In genomic region chr7:33393770-33394169, GRCh38 we compare ENCODE assay signal across 24 cellular contexts.
"Had no signal": no experiment of that assay in that cellular context is flagged by ENCODE, and none has a peak within 500 bp of the region (broad histone marks: within the 10 kb centered on the region; RNA-seq: fewer than 3 reads in every experiment).

No MANE protein-coding gene starts in this region.

- H3K9me3 Mint-ChIP-seq: effector memory CD8-positive, alpha-beta T cell had no signal

- ATAC-seq: effector memory CD8-positive, alpha-beta T cell; esophagus mucosa; gastrocnemius medialis; heart right ventricle; left cardiac atrium; left lung; left ventricle myocardium superior; lower lobe of right lung; mucosa of descending colon; naive thymus-derived CD8-positive, alpha-beta T cell had no signal

- H3K4me3 Mint-ChIP-seq: dendritic cell treated with granulocyte-macrophage colony-stimulating factor and Interleukin-4, amounts not matched to agents 40 ng/mL and 50 ng/mL, for 4 days; effector memory CD8-positive, alpha-beta T cell; endodermal cell; mesothelial cell of epicardium; naive B cell; naive thymus-derived CD8-positive, alpha-beta T cell had no signal

- H3K27ac Mint-ChIP-seq: dendritic cell treated with granulocyte-macrophage colony-stimulating factor and Interleukin-4, amounts not matched to agents 40 ng/mL and 50 ng/mL, for 4 days; effector memory CD8-positive, alpha-beta T cell; endodermal cell; mesothelial cell of epicardium; naive thymus-derived CD8-positive, alpha-beta T cell had no signal

- H3K4me3 ChIP-seq: esophagus squamous epithelium, gastrocnemius medialis, heart right ventricle, left lung, lower lobe of right lung, mucosa of descending colon had no signal

- DNase-seq: cortex of kidney; effector CD8-positive, alpha-beta T cell; effector memory CD8-positive, alpha-beta T cell; endodermal cell; erythroblast; esophagus squamous epithelium; foreskin fibroblast; foreskin melanocyte; gastrocnemius medialis; glutamatergic neuron; head of caudate nucleus; heart right ventricle; hippocampal formation; left cardiac atrium; left lung; left ventricle myocardium superior; lower lobe of right lung; mesenchymal stem cell; mucosa of descending colon; naive B cell; naive thymus-derived CD8-positive, alpha-beta T cell had no signal

- H3K4me1 Mint-ChIP-seq: mesothelial cell of epicardium, naive B cell had no signal

- H3K27me3 Mint-ChIP-seq: dendritic cell treated with granulocyte-macrophage colony-stimulating factor and Interleukin-4, amounts not matched to agents 40 ng/mL and 50 ng/mL, for 4 days; effector memory CD8-positive, alpha-beta T cell; naive B cell; naive thymus-derived CD8-positive, alpha-beta T cell had no signal
